ENCODE assay signal across 8 cellular contexts in genomic region chr5:59039296-59040006, GRCh38.
DNase-seq lines count a peak whose midpoint lies in the region; ATAC-seq and TF ChIP-seq lines count a peak whose summit lies in the region.

No MANE protein-coding gene starts in this region.

- 0 to 1% (median 1%) methylated on average over 26 to 86 of the region's 86 CpGs for WGBS in adrenal gland, 4 donors

- peak overlapping the region; percentile 21 for H3K9ac ChIP-seq in rectal smooth muscle tissue (ENCODE audit: low read length)

- H3K36me3 ChIP-seq in adrenal gland (replicated peaks in 1 of 2), result no peaks in the 10 kb centered on the region
- no peaks in the 10 kb centered on the region for H3K36me3 ChIP-seq in rectal smooth muscle tissue (ENCODE audit: control insufficient read depth, insufficient read depth, low read length)

- DNase-seq in CD1c-positive myeloid dendritic cell (ENCODE audit: extremely low spot score), result peak; percentile 90
- DNase-seq in T follicular helper cell (ENCODE audit: low read depth), result peak; percentile 86
- peak; percentile 50 to 74 (median 64) for DNase-seq in adrenal gland
- DNase-seq in left ventricle myocardium superior, result peak; percentile 90
- no peak for DNase-seq in cerebellar cortex (ENCODE audit: low spot score)

- ATAC-seq in GM19455 (IDR thresholded peaks at IDR 0.05; ENCODE audit: unreplicated experiment), result peak; percentile 75
- ATAC-seq in HG03571 (IDR thresholded peaks at IDR 0.05; ENCODE audit: unreplicated experiment), result peak; percentile 67
- ATAC-seq in left ventricle myocardium superior, result peak; percentile 75

- H3K4me3 ChIP-seq in adrenal gland (peak overlapping the region; percentile 5 to 74 (median 28)), rectal smooth muscle tissue (ENCODE audit: low read length) (peak overlapping the region; percentile 80)

- TF ChIP-seq POLR2A in adrenal gland (IDR thresholded peaks at IDR 0.05), result no peak

- peaks cover 0 to 11% of the 10 kb centered on the region in 2 donors for H3K4me1 ChIP-seq in adrenal gland (replicated peaks in 1 of 2)
- H3K4me1 ChIP-seq in rectal smooth muscle tissue (ENCODE audit: control insufficient read depth, insufficient read depth, low read length), result peaks cover 19% of the 10 kb centered on the region

- no peaks in the 10 kb centered on the region for H3K9me3 ChIP-seq in adrenal gland (replicated peaks in 1 of 3)

- intact Hi-C loops in adrenal gland (cut with DNase I), result loop anchor here (10.0 kb wide), 1 partner anchor 135 kb away; no protein-coding TSS in a partner anchor
- intact Hi-C loops in left ventricle myocardium superior (cut with micrococcal nuclease), result loop anchor here (5.0 to 10.0 kb wide), 2 partner anchors 75 to 133 kb away; no protein-coding TSS in a partner anchor

- no peak for TF ChIP-seq CTCF in adrenal gland (IDR thresholded peaks at IDR 0.05)

- H3K27me3 ChIP-seq in adrenal gland (no peaks in the 10 kb centered on the region), rectal smooth muscle tissue (ENCODE audit: control insufficient read depth, insufficient read depth, low read length) (no peaks in the 10 kb centered on the region)

- peak overlapping the region in 2 of 5 donors; percentile 41 to 45 for H3K27ac ChIP-seq in adrenal gland
- peak overlapping the region; percentile 80 for H3K27ac ChIP-seq in rectal smooth muscle tissue (ENCODE audit: low read depth, low read length)
